ENCODE assay signal across 23 cellular contexts in the genomic region with DNA sequence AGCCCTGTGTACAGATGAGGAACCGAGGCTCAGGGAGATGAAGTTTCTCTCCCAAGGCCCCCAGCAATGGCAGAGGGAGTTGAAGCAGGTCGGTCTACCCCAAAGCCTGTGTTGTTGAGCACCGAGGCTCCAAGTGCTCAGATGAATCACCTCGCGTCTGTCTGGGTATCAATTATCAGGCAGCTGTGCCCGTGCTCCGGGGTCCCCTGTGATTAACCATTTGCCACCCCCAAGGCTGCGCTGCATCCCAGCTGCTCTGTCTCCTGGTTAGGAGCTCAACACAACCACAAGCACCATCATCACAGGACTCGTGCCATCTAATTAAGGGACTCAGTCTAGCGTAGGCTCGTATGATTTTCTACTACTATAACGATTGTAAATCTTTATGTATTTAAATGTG. TPM values are rescaled to one million over a fixed set of nuclear protein-coding genes. Genes with fewer than 3 reads are reported as not detected.
"Had no signal": no experiment of that assay in that cellular context is flagged by ENCODE, and none has a peak within 500 bp of the region (broad histone marks: within the 10 kb centered on the region; RNA-seq: fewer than 3 reads in every experiment).

No MANE protein-coding gene starts in this region.

- H3K4me3 ChIP-seq: cardiac muscle cell, SK-N-MC had no signal

- H3K27ac ChIP-seq: brain microvascular endothelial cell, cardiac muscle cell, SK-N-MC, VCaP had no signal

- H3K36me3 ChIP-seq: brain microvascular endothelial cell, cardiac muscle cell had no signal

- DNase-seq: activated CD4-positive, alpha-beta memory T cell treated with anti-CD3 and anti-CD28 coated beads for 36 hours; activated CD4-positive, alpha-beta T cell treated with anti-CD3 and anti-CD28 coated beads, Interleukin-2, amount 10 ng/mL, durations not matched to agents 7 days and 5 days; activated CD4-positive, CD25-positive, alpha-beta regulatory T cell; activated gamma-delta T cell; activated naive CD4-positive, alpha-beta T cell treated with anti-CD3 and anti-CD28 coated beads, Interleukin-2, amount 10 ng/mL, durations not matched to agents 7 days and 5 days; activated naive CD8-positive, alpha-beta T cell treated with anti-CD3 and anti-CD28 coated beads for 36 hours; activated T-cell treated with anti-CD3 and anti-CD28 coated beads for 4 hours; activated T-cell treated with anti-CD3 and anti-CD28 coated beads, Interleukin-2, amount 50 U/mL, for 48 hours; brain microvascular endothelial cell; IMR-90; KBM-7; NCI-H1092; NCI-H1417 treated with DMSO at 0.1 percent for 48 hours; NCI-H1930; NCI-H2107; NCI-H446 treated with DMSO at 0.1 percent for 48 hours; PC-3; SHP77 treated with DMSO at 0.1 percent for 48 hours; T-cell had no signal

- H3K27me3 ChIP-seq: brain microvascular endothelial cell, cardiac muscle cell had no signal

RNA-seq across cellular contexts. Expression of a gene that starts 27.1 kb away (rescaled TPM):
- total RNA-seq: activated T-helper 17 cell treated with anti-CD3 and anti-CD28 coated beads, Interleukin-2, amount 50 U/mL, for 72 hours had no signal
